15 cellular contexts compared by ENCODE assay signal in the genomic region with DNA sequence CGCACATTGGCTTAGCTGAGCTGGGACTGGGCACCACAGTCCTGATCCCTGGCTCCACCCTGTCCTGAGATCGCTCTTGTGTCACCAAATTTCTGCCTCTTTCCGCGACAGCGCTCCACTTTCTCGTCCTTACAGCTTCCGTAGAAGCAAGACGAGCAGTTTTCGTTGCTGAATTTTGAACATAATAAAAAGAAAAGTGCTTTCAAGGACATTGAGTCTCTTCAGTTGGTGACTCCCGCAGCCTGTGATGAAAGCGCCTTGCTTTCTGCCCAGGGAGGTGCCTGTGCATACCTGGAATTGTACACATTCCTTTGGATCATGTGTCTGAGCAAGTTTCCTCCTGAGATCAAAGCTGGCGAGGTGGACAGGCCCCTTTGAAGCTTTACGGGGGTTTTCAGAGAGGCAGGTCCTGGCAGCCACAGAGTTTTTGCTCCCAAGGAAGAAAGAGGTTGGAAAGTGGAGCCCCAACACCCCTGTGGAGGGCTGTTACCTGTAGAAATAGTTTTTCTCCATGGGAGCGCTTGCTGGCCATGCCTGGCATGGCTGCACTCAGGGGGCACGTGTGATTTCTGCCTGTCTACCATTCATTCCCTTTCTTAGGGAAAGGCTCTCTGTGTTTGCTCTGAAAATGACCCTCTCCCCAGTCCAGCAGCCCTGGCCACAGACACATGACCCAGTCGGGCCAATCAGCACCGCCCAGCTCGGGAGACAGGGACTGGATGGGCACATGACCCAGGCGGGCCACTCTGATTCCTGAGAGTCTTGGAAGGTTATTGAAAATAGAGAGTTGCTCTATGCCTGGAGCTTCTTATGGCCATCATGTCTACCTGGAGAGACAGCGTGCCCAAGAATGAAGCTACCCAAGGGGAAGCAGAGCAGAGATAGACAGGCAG.
DNase-seq lines count a peak whose midpoint lies in the region; ATAC-seq and TF ChIP-seq lines count a peak whose summit lies in the region.
"Had no signal": no experiment of that assay in that cellular context is flagged by ENCODE, and none has a peak within 500 bp of the region (broad histone marks: within the 10 kb centered on the region; RNA-seq: fewer than 3 reads in every experiment).

No MANE protein-coding gene starts in this region.

- no peaks in the 10 kb centered on the region for H3K36me3 Mint-ChIP-seq in naive thymus-derived CD8-positive, alpha-beta T cell
- H3K36me3 Mint-ChIP-seq in effector memory CD8-positive, alpha-beta T cell (ENCODE audit: insufficient read depth), result no peaks in the 10 kb centered on the region
- H3K36me3 Mint-ChIP-seq: activated naive CD8-positive, alpha-beta T cell treated with anti-CD3 and anti-CD28 coated beads, Interleukin-2, amount 10 ng/mL, durations not matched to agents 7 days and 5 days; IgD-negative memory B cell had no signal

- no peaks in the 10 kb centered on the region for H3K9me3 ChIP-seq in SK-N-SH
- no peaks in the 10 kb centered on the region for H3K9me3 ChIP-seq in body of pancreas
- H3K9me3 ChIP-seq in spleen, result no peaks in the 10 kb centered on the region

- H3K27ac ChIP-seq in SK-N-SH (ENCODE audit: low read depth in 2 of 2, low read length in 1 of 2) (no peak overlapping the region), body of pancreas (peak overlapping the region; percentile 68 to 86 (median 80)), spleen (no peak overlapping the region)
- H3K27ac ChIP-seq: 22Rv1, GM23248 had no signal

- H3F3A ChIP-seq in SK-N-SH (replicated peaks; ENCODE audit: insufficient read depth), result no peaks in the 10 kb centered on the region

- DNase-seq in SK-N-SH, result peak; percentile 9
- peak; percentile 46 to 76 (median 65) for DNase-seq in body of pancreas
- DNase-seq in left kidney (ENCODE audit: low read depth, low spot score), result peak; percentile 94
- DNase-seq in spleen, result peak; percentile 56
- DNase-seq in naive thymus-derived CD8-positive, alpha-beta T cell, result no peak
- no peak for DNase-seq in effector memory CD8-positive, alpha-beta T cell
- DNase-seq: activated naive CD8-positive, alpha-beta T cell treated with anti-CD3 and anti-CD28 coated beads, Interleukin-2, amount 10 ng/mL, durations not matched to agents 7 days and 5 days; GM23248; NCI-H1930 had no signal

- no peaks in the 10 kb centered on the region for H3K9me2 ChIP-seq in SK-N-SH

- no peak overlapping the region for H3K9ac ChIP-seq in SK-N-SH
- H3K9ac ChIP-seq: GM23248 had no signal

- H3K36me3 ChIP-seq in SK-N-SH (replicated peaks in 1 of 2; ENCODE audit: control insufficient read depth in 1 of 2, insufficient read depth in 2 of 2, low read length in 1 of 2) (no peaks in the 10 kb centered on the region), body of pancreas (replicated peaks in 1 of 2; ENCODE audit: insufficient read depth in 1 of 2, low read depth in 2 of 2) (no peaks in the 10 kb centered on the region), spleen (no peaks in the 10 kb centered on the region)

- no peak for TF ChIP-seq RAD21 in SK-N-SH (IDR thresholded peaks at IDR 0.05; ENCODE audit: low read length)

- no peaks in the 10 kb centered on the region for H3K27me3 ChIP-seq in SK-N-SH (ENCODE audit: insufficient read depth)
- no peaks in the 10 kb centered on the region for H3K27me3 ChIP-seq in body of pancreas
- H3K27me3 ChIP-seq in spleen (replicated peaks in 1 of 7), result peaks cover 0 to 6% (median 0%) of the 10 kb centered on the region in 7 donors

- POLR2A ChIA-PET in SK-N-SH (lab: Yijun Ruan, JAX), result no interaction called here
- POLR2A ChIA-PET in naive thymus-derived CD8-positive, alpha-beta T cell (lab: Charles Lee), result no interaction called here

- ATAC-seq in SK-N-SH treated with all-trans-retinoic acid at 6 μM for 48 hours (no peak), body of pancreas (peak; percentile 26), GM21717 (IDR thresholded peaks at IDR 0.05; ENCODE audit: unreplicated experiment) (no peak)
- no peak for ATAC-seq in naive thymus-derived CD8-positive, alpha-beta T cell
- no peak for ATAC-seq in effector memory CD8-positive, alpha-beta T cell (replicated peaks)
- ATAC-seq: sciatic nerve had no signal

- no peak for TF ChIP-seq EP300 in SK-N-SH (IDR thresholded peaks at IDR 0.05; ENCODE audit: borderline replicate concordance in 1 of 2, low read depth in 1 of 2, low read length in 1 of 2)

- no peaks in the 10 kb centered on the region for H3K4me1 Mint-ChIP-seq in naive thymus-derived CD8-positive, alpha-beta T cell
- no peaks in the 10 kb centered on the region for H3K4me1 Mint-ChIP-seq in effector memory CD8-positive, alpha-beta T cell (ENCODE audit: low read depth in 2 of 2)
- H3K4me1 Mint-ChIP-seq: activated naive CD8-positive, alpha-beta T cell treated with anti-CD3 and anti-CD28 coated beads, Interleukin-2, amount 10 ng/mL, durations not matched to agents 7 days and 5 days had no signal

- H3K79me2 ChIP-seq in SK-N-SH (ENCODE audit: insufficient read depth), result no peaks in the 10 kb centered on the region

- no peak overlapping the region for H2AFZ ChIP-seq in SK-N-SH (ENCODE audit: low read depth)
- H2AFZ ChIP-seq: GM23248 had no signal

- H3K4me3 ChIP-seq in SK-N-SH (ENCODE audit: low read depth in 2 of 2, low read length in 1 of 2) (no peak overlapping the region), body of pancreas (no peak overlapping the region), spleen (no peak overlapping the region)
- H3K4me3 ChIP-seq: GM23248 had no signal

- H3K4me3 Mint-ChIP-seq in naive thymus-derived CD8-positive, alpha-beta T cell, result no peak overlapping the region
- H3K4me3 Mint-ChIP-seq in effector memory CD8-positive, alpha-beta T cell, result no peak overlapping the region
- H3K4me3 Mint-ChIP-seq: activated naive CD8-positive, alpha-beta T cell treated with anti-CD3 and anti-CD28 coated beads, Interleukin-2, amount 10 ng/mL, durations not matched to agents 7 days and 5 days; IgD-negative memory B cell; T-helper 1 cell treated with Interleukin-12 subunit alpha and Interleukin-12 subunit beta and Interleukin-4 antibody, amounts not matched to agents 30 μg/mL and 1 μg/mL, for 36 hours had no signal

- peak; percentile 61 to 90 (median 80) for TF ChIP-seq POLR2A in body of pancreas (IDR thresholded peaks at IDR 0.05)
- no peak for TF ChIP-seq POLR2A in spleen (IDR thresholded peaks at IDR 0.05)

- CTCF ChIA-PET in SK-N-SH (lab: Yijun Ruan, JAX), result interaction anchor here (0.6 to 1.9 kb wide), 5 partner anchors 16 to 577 kb away, joined by 3 to 7 read pairs (median 4); no protein-coding TSS in a partner anchor

- H3K4me1 ChIP-seq in SK-N-SH (ENCODE audit: control insufficient read depth in 1 of 2, insufficient read depth in 2 of 2, low read depth in 1 of 2, low read length in 1 of 2) (peaks cover 0 to 22% of the 10 kb centered on the region in 2 experiments; a peak in 1 of 4 replicates), body of pancreas (peaks cover 69% of the 10 kb centered on the region), spleen (peaks cover 0 to 30% (median 9%) of the 10 kb centered on the region in 6 donors)

- H3K9me3 Mint-ChIP-seq in naive thymus-derived CD8-positive, alpha-beta T cell, result peaks cover 0 to 3% (median 0%) of the 10 kb centered on the region in 9 donors
- H3K9me3 Mint-ChIP-seq in effector memory CD8-positive, alpha-beta T cell, result no peaks in the 10 kb centered on the region
- H3K9me3 Mint-ChIP-seq: T-helper 1 cell treated with Interleukin-12 subunit alpha and Interleukin-12 subunit beta and Interleukin-4 antibody, amounts not matched to agents 30 μg/mL and 1 μg/mL, for 36 hours had no signal

- TF ChIP-seq CTCF in SK-N-SH (IDR thresholded peaks at IDR 0.05) (no peak), body of pancreas (IDR thresholded peaks at IDR 0.05) (no peak), spleen (IDR thresholded peaks at IDR 0.05 in 8 of 11, conservative IDR thresholded peaks at IDR 0.05 in 3 of 11) (no peak)

- H3K4me2 ChIP-seq in SK-N-SH, result no peak overlapping the region

- WGBS in SK-N-SH (ENCODE audit: low lambda C conversion rate), result 62% methylated on average over 19 of the region's 20 CpGs
- 53 to 62% methylated on average over 15 to 20 of the region's 20 CpGs for WGBS in body of pancreas, 2 donors
- 80 to 84% (median 81%) methylated on average over 20 of the region's 20 CpGs for WGBS in spleen, 5 donors

- H3K27me3 Mint-ChIP-seq in naive thymus-derived CD8-positive, alpha-beta T cell, result peaks cover 0 to 34% (median 4%) of the 10 kb centered on the region in 5 donors
- H3K27me3 Mint-ChIP-seq in effector memory CD8-positive, alpha-beta T cell, result peaks cover 12 to 67% of the 10 kb centered on the region in 2 donors
- H3K27me3 Mint-ChIP-seq: activated naive CD8-positive, alpha-beta T cell treated with anti-CD3 and anti-CD28 coated beads, Interleukin-2, amount 10 ng/mL, durations not matched to agents 7 days and 5 days had no signal

- no peak overlapping the region for H3K27ac Mint-ChIP-seq in naive thymus-derived CD8-positive, alpha-beta T cell
- H3K27ac Mint-ChIP-seq in effector memory CD8-positive, alpha-beta T cell, result no peak overlapping the region
- H3K27ac Mint-ChIP-seq: activated naive CD8-positive, alpha-beta T cell treated with anti-CD3 and anti-CD28 coated beads, Interleukin-2, amount 10 ng/mL, durations not matched to agents 7 days and 5 days; IgD-negative memory B cell; T-helper 1 cell treated with Interleukin-12 subunit alpha and Interleukin-12 subunit beta and Interleukin-4 antibody, amounts not matched to agents 30 μg/mL and 1 μg/mL, for 36 hours had no signal

- H4K20me1 ChIP-seq in SK-N-SH (ENCODE audit: insufficient read depth), result no peaks in the 10 kb centered on the region

- intact Hi-C loops in body of pancreas (cut with DNase I), result no loop called here
- intact Hi-C loops in spleen (cut with DNase I; ENCODE audit: low total_unique reads), result no loop called here

TF ChIP-seq in SK-N-SH, 30 proteins besides CTCF, POLR2A, EP300 and RAD21 (continues in another document):
- TF ChIP-seq RXRA (IDR thresholded peaks at IDR 0.05; ENCODE audit: borderline replicate concordance, low read depth) (no peak), TAF1 (IDR thresholded peaks at IDR 0.05; ENCODE audit: borderline replicate concordance, low read depth, low read length) (no peak), FOSL2 (IDR thresholded peaks at IDR 0.05; ENCODE audit: borderline replicate concordance, low read depth) (no peak)

TF ChIP-seq in SK-N-SH treated with all-trans-retinoic acid at 6 μM for 48 hours, 23 proteins besides CTCF, POLR2A, EP300 and RAD21 (continues in another document):
- TF ChIP-seq ZNF565 (CRISPR knock-in tag; conservative IDR thresholded peaks at IDR 0.05; ENCODE audit: low read depth) (no peak), TCF4 (CRISPR knock-in tag; IDR thresholded peaks at IDR 0.05; ENCODE audit: borderline replicate concordance) (no peak), CSDC2 (CRISPR knock-in tag; IDR thresholded peaks at IDR 0.05) (no peak), OSR1 (CRISPR knock-in tag; IDR thresholded peaks at IDR 0.05) (no peak), PPARA (CRISPR knock-in tag; IDR thresholded peaks at IDR 0.05; ENCODE audit: borderline replicate concordance) (no peak), RARB (CRISPR knock-in tag; IDR thresholded peaks at IDR 0.05) (no peak), BACH2 (CRISPR knock-in tag; IDR thresholded peaks at IDR 0.05; ENCODE audit: borderline replicate concordance) (no peak), ISL1 (CRISPR knock-in tag; IDR thresholded peaks at IDR 0.05) (no peak), ZC3H10 (CRISPR knock-in tag; IDR thresholded peaks at IDR 0.05) (no peak), ZFP30 (CRISPR knock-in tag; IDR thresholded peaks at IDR 0.05) (no peak)

Comparison
In these comparisons a context has a peak if more than half of its experiments do, and no peak if none do; other contexts are left out.
1. DNase-seq: peak in SK-N-SH (single experiment), body of pancreas (4 of 4), left kidney (single experiment) and spleen (single experiment); none in naive thymus-derived CD8-positive, alpha-beta T cell (0 of 10) and effector memory CD8-positive, alpha-beta T cell (0 of 3).
2. H3K27ac ChIP-seq: peak in body of pancreas (4 of 4); none in SK-N-SH (0 of 2) and spleen (0 of 8).
3. POLR2A ChIP-seq: peak in body of pancreas (3 of 3); none in spleen (0 of 3).